Comparison of ENCODE assay signal across 26 cellular contexts in genomic region chr3:82376883-82377282, GRCh38.
A peak's percentile ranks its signal among the peaks of the same experiment; 100 is the strongest.
DNase-seq lines count a peak whose midpoint lies in the region; ATAC-seq and TF ChIP-seq lines count a peak whose summit lies in the region.
"Had no signal": no experiment of that assay in that cellular context is flagged by ENCODE, and none has a peak within 500 bp of the region (broad histone marks: within the 10 kb centered on the region; RNA-seq: fewer than 3 reads in every experiment).

No MANE protein-coding gene starts in this region.

- H3K9me2 ChIP-seq in GM23338 (ENCODE audit: insufficient read depth), result no peaks in the 10 kb centered on the region

- peaks cover 64% of the 10 kb centered on the region for H3K36me3 Mint-ChIP-seq in GM23338 (ENCODE audit: low read depth)
- H3K36me3 Mint-ChIP-seq in stimulated activated effector memory CD8-positive, alpha-beta T cell treated with anti-CD3 and anti-CD28 coated beads, Interleukin-12 subunit alpha, Interleukin-12 subunit beta, amount 100 ng/mL, for 72 hours, result no peaks in the 10 kb centered on the region

- no peak overlapping the region for H3K4me3 Mint-ChIP-seq in GM23338
- no peak overlapping the region for H3K4me3 Mint-ChIP-seq in stimulated activated effector memory CD8-positive, alpha-beta T cell treated with anti-CD3 and anti-CD28 coated beads, Interleukin-12 subunit alpha, Interleukin-12 subunit beta, amount 100 ng/mL, for 72 hours
- H3K4me3 Mint-ChIP-seq: activated CD8-positive, alpha-beta T cell treated with anti-CD3 and anti-CD28 coated beads, Interleukin-2, amount 10 ng/mL, durations not matched to agents 7 days and 5 days; CD4-positive, alpha-beta T cell; endodermal cell; natural killer cell; stimulated activated naive CD8-positive, alpha-beta T cell treated with anti-CD3 and anti-CD28 coated beads, Interleukin-15, amount 100 ng/mL, for 72 hours had no signal

- H3K36me3 ChIP-seq in GM23338 (ENCODE audit: insufficient read depth) (peaks cover 24% of the 10 kb centered on the region), mammary epithelial cell (ENCODE audit: insufficient read depth, low read length) (no peaks in the 10 kb centered on the region)
- no peaks in the 10 kb centered on the region for H3K36me3 ChIP-seq in effector memory CD4-positive, alpha-beta T cell (ENCODE audit: control insufficient read depth, insufficient read depth, low read length)
- H3K36me3 ChIP-seq: brain microvascular endothelial cell, pancreas, tibial artery had no signal

- peaks cover 6% of the 10 kb centered on the region for H3K9me3 ChIP-seq in mammary epithelial cell (replicated peaks; ENCODE audit: insufficient read depth, low read length)
- H3K9me3 ChIP-seq in effector memory CD4-positive, alpha-beta T cell (ENCODE audit: control insufficient read depth, low read length), result no peaks in the 10 kb centered on the region
- H3K9me3 ChIP-seq: pancreas, tibial artery had no signal

- H2AFZ ChIP-seq in GM23338 (no peak overlapping the region), mammary epithelial cell (ENCODE audit: low read depth, low read length) (no peak overlapping the region)

- intact Hi-C loops in mammary epithelial cell (cut with micrococcal nuclease), result no loop called here

- H3K9me3 Mint-ChIP-seq in GM23338, result peaks cover 84% of the 10 kb centered on the region
- H3K9me3 Mint-ChIP-seq in stimulated activated effector memory CD8-positive, alpha-beta T cell treated with anti-CD3 and anti-CD28 coated beads, Interleukin-12 subunit alpha, Interleukin-12 subunit beta, amount 100 ng/mL, for 72 hours, result peaks cover 18% of the 10 kb centered on the region

- H3K9ac ChIP-seq in mammary epithelial cell (ENCODE audit: insufficient read depth, low read length), result no peak overlapping the region

- ATAC-seq in GM23338 (no peak), HG03045 (IDR thresholded peaks at IDR 0.05; ENCODE audit: unreplicated experiment) (no peak), GM18873 (IDR thresholded peaks at IDR 0.05; ENCODE audit: low FRiP score, unreplicated experiment) (no peak)
- no peak for ATAC-seq in stimulated activated effector memory CD8-positive, alpha-beta T cell treated with anti-CD3 and anti-CD28 coated beads, Interleukin-12 subunit alpha, Interleukin-12 subunit beta, amount 100 ng/mL, for 72 hours
- ATAC-seq: activated CD8-positive, alpha-beta T cell treated with anti-CD3 and anti-CD28 coated beads, Interleukin-2, amount 10 ng/mL, durations not matched to agents 7 days and 5 days; left lobe of liver; natural killer cell; pancreas; right cardiac atrium; stimulated activated naive CD8-positive, alpha-beta T cell treated with anti-CD3 and anti-CD28 coated beads, Interleukin-15, amount 100 ng/mL, for 72 hours had no signal

- no peak overlapping the region for H3K27ac Mint-ChIP-seq in GM23338
- no peak overlapping the region for H3K27ac Mint-ChIP-seq in stimulated activated effector memory CD8-positive, alpha-beta T cell treated with anti-CD3 and anti-CD28 coated beads, Interleukin-12 subunit alpha, Interleukin-12 subunit beta, amount 100 ng/mL, for 72 hours
- H3K27ac Mint-ChIP-seq: activated CD8-positive, alpha-beta T cell treated with anti-CD3 and anti-CD28 coated beads, Interleukin-2, amount 10 ng/mL, durations not matched to agents 7 days and 5 days; CD4-positive, alpha-beta T cell; endodermal cell; natural killer cell; stimulated activated naive CD8-positive, alpha-beta T cell treated with anti-CD3 and anti-CD28 coated beads, Interleukin-15, amount 100 ng/mL, for 72 hours had no signal

- H3K4me3 ChIP-seq in GM23338 (no peak overlapping the region), mammary epithelial cell (replicated peaks in 1 of 3; ENCODE audit: insufficient read depth in 1 of 3, low read depth in 2 of 3, low read length in 3 of 3) (no peak overlapping the region)
- H3K4me3 ChIP-seq in effector memory CD4-positive, alpha-beta T cell (ENCODE audit: insufficient read depth, low read depth, low read length, poor library complexity, severe bottlenecking), result no peak overlapping the region
- H3K4me3 ChIP-seq: pancreas, tibial artery had no signal

- TF ChIP-seq CTCF in GM23338 (conservative IDR thresholded peaks at IDR 0.05; ENCODE audit: low read depth in 2 of 2), result no peak
- TF ChIP-seq CTCF in mammary epithelial cell (conservative IDR thresholded peaks at IDR 0.05 in 1 of 2, IDR thresholded peaks at IDR 0.05 in 1 of 2; ENCODE audit: extremely low read depth in 1 of 2, insufficient read depth in 1 of 2, low read depth in 1 of 2, low read length in 2 of 2), result no peak

- H3K27me3 Mint-ChIP-seq in GM23338 (ENCODE audit: insufficient read depth, low read depth, poor library complexity), result peaks cover 6% of the 10 kb centered on the region
- H3K27me3 Mint-ChIP-seq: CD4-positive, alpha-beta T cell; stimulated activated naive CD8-positive, alpha-beta T cell treated with anti-CD3 and anti-CD28 coated beads, Interleukin-15, amount 100 ng/mL, for 72 hours had no signal

- CTCF ChIA-PET in mammary epithelial cell (lab: Charles Lee; ENCODE audit: low non-redundant PET), result no interaction called here

- H3K27ac ChIP-seq in GM23338 (ENCODE audit: low read depth) (no peak overlapping the region), mammary epithelial cell (ENCODE audit: insufficient read depth, low read depth, low read length) (no peak overlapping the region)
- H3K27ac ChIP-seq in effector memory CD4-positive, alpha-beta T cell (ENCODE audit: insufficient read depth, low read length, poor library complexity, severe bottlenecking), result no peak overlapping the region
- H3K27ac ChIP-seq: brain microvascular endothelial cell, pancreas, tibial artery had no signal

- no peak overlapping the region for H3K4me2 ChIP-seq in GM23338
- H3K4me2 ChIP-seq in mammary epithelial cell (ENCODE audit: insufficient read depth, low read depth, low read length), result no peak overlapping the region

- H4K20me1 ChIP-seq in GM23338 (replicated peaks; ENCODE audit: insufficient read depth) (no peaks in the 10 kb centered on the region), mammary epithelial cell (ENCODE audit: insufficient read depth, low read length) (no peaks in the 10 kb centered on the region)

- no peaks in the 10 kb centered on the region for H3K4me1 ChIP-seq in GM23338 (ENCODE audit: insufficient read depth)
- H3K4me1 ChIP-seq in mammary epithelial cell (ENCODE audit: insufficient read depth, low read length), result no peaks in the 10 kb centered on the region
- no peaks in the 10 kb centered on the region for H3K4me1 ChIP-seq in effector memory CD4-positive, alpha-beta T cell (ENCODE audit: control insufficient read depth, insufficient read depth, low read length, poor library complexity, severe bottlenecking)
- H3K4me1 ChIP-seq: pancreas, tibial artery had no signal

- dilution Hi-C loops in mammary epithelial cell (cut with HindIII; ENCODE audit: low sequenced_read_pairs), result no loop called here

- peak; percentile 1 for DNase-seq in Caki2 (ENCODE audit: low read depth)
- DNase-seq in GM23338 (ENCODE audit: low spot score), result peak; percentile 67
- DNase-seq in NCI-H69 (lab: John Stamatoyannopoulos, UW), result peak; percentile 22
- peak; percentile 2 for DNase-seq in mammary epithelial cell
- no peak for DNase-seq in stimulated activated effector memory CD8-positive, alpha-beta T cell treated with anti-CD3 and anti-CD28 coated beads, Interleukin-12 subunit alpha, Interleukin-12 subunit beta, amount 100 ng/mL, for 72 hours (ENCODE audit: low spot score in 2 of 2)
- DNase-seq in effector memory CD4-positive, alpha-beta T cell, result no peak
- DNase-seq: activated CD4-positive, alpha-beta T cell treated with anti-CD3 and anti-CD28 coated beads for 1 hour; activated CD8-positive, alpha-beta T cell treated with anti-CD3 and anti-CD28 coated beads, Interleukin-2, amount 10 ng/mL, durations not matched to agents 7 days and 5 days; activated gamma-delta T cell treated with Interleukin-2 at 50 U/mL for 16 hours; brain microvascular endothelial cell; CD4-positive, alpha-beta T cell; DMS79; endodermal cell; glutamatergic neuron; midbrain; natural killer cell; NCI-H1694 treated with DMSO at 0.1 percent for 48 hours; NK-92 treated with Interleukin-12 subunit alpha and Interleukin-12 subunit beta, amount 100 ng/mL, for 24 hours; pancreas; right cardiac atrium; stimulated activated CD4-positive, alpha-beta T cell treated with anti-CD3 and anti-CD28 coated beads, Interleukin-12 subunit alpha, Interleukin-12 subunit beta, amount 100 ng/mL, for 4 hours; stimulated activated naive CD8-positive, alpha-beta T cell treated with anti-CD3 and anti-CD28 coated beads, Interleukin-15, amount 100 ng/mL, for 72 hours; tibial artery had no signal

- BruUV-seq in mammary epithelial cell (replicated peaks; lab: Mats Ljungman, UMichigan), result no TSS peak

- H3K27me3 ChIP-seq in GM23338 (ENCODE audit: insufficient read depth) (no peaks in the 10 kb centered on the region), mammary epithelial cell (ENCODE audit: insufficient read depth, low read length) (no peaks in the 10 kb centered on the region)
- H3K27me3 ChIP-seq in effector memory CD4-positive, alpha-beta T cell (replicated peaks; ENCODE audit: control insufficient read depth, insufficient read depth, low read length, poor library complexity, severe bottlenecking), result no peaks in the 10 kb centered on the region
- H3K27me3 ChIP-seq: brain microvascular endothelial cell, pancreas, tibial artery had no signal

- H3K4me1 Mint-ChIP-seq in GM23338, result no peaks in the 10 kb centered on the region
- H3K4me1 Mint-ChIP-seq in stimulated activated effector memory CD8-positive, alpha-beta T cell treated with anti-CD3 and anti-CD28 coated beads, Interleukin-12 subunit alpha, Interleukin-12 subunit beta, amount 100 ng/mL, for 72 hours, result no peaks in the 10 kb centered on the region
- H3K4me1 Mint-ChIP-seq: endodermal cell; natural killer cell; stimulated activated naive CD8-positive, alpha-beta T cell treated with anti-CD3 and anti-CD28 coated beads, Interleukin-15, amount 100 ng/mL, for 72 hours had no signal

- 39% methylated on average over 2 of the region's 3 CpGs for WGBS in mammary epithelial cell (ENCODE audit: low coverage, missing lambda C conversion rate)

- in situ Hi-C loops in Caki2 (cut with HindIII; ENCODE audit: low pct_unique_long_range_greater_than_20kb, low sequenced_read_pairs) (no loop called here), mammary epithelial cell (cut with MboI; ENCODE audit: low sequenced_read_pairs in 2 of 2) (no loop called here)

- no peaks in the 10 kb centered on the region for H3F3A ChIP-seq in GM23338 (replicated peaks; ENCODE audit: low read depth)

- no peaks in the 10 kb centered on the region for H3K79me2 ChIP-seq in GM23338 (replicated peaks; ENCODE audit: insufficient read depth)
- no peaks in the 10 kb centered on the region for H3K79me2 ChIP-seq in mammary epithelial cell (ENCODE audit: insufficient read depth, low read length)

TF ChIP-seq in GM23338, 12 proteins besides CTCF, POLR2A, EP300 and RAD21 (continues in another document):
- TF ChIP-seq EZH2 (IDR thresholded peaks at IDR 0.05; ENCODE audit: low read depth, unreplicated experiment), result no peak

Comparison
In these comparisons a context has a peak if more than half of its experiments do, and no peak if none do; other contexts are left out.
1. DNase-seq: peak in Caki2 (single experiment), GM23338 (single experiment), NCI-H69 (single experiment) and mammary epithelial cell (single experiment); none in stimulated activated effector memory CD8-positive, alpha-beta T cell treated with anti-CD3 and anti-CD28 coated beads, Interleukin-12 subunit alpha, Interleukin-12 subunit beta, amount 100 ng/mL, for 72 hours (0 of 2) and effector memory CD4-positive, alpha-beta T cell (0 of 3).